Comparison of ENCODE assay signal across 1 cellular context in genomic region chr14:76947838-76948184, GRCh38.
TF ChIP-seq lines count a peak whose summit lies in the region.

No MANE protein-coding gene starts in this region.

TF ChIP-seq in A549, 52 proteins besides CTCF, POLR2A, EP300 and RAD21 (continued from another document):
- no peak for TF ChIP-seq HMGXB4 (CRISPR knock-in tag; IDR thresholded peaks at IDR 0.05; ENCODE audit: borderline replicate concordance)
- TF ChIP-seq RARB (CRISPR knock-in tag; IDR thresholded peaks at IDR 0.05), result no peak
- no peak for TF ChIP-seq SMC3 (IDR thresholded peaks at IDR 0.05)
- no peak for TF ChIP-seq ZSCAN20 (CRISPR knock-in tag; IDR thresholded peaks at IDR 0.05)
- TF ChIP-seq TFCP2L1 (CRISPR knock-in tag; IDR thresholded peaks at IDR 0.05), result no peak
- no peak for TF ChIP-seq HOXB5 (CRISPR knock-in tag; IDR thresholded peaks at IDR 0.05)
